ENCODE assay signal across 8 cellular contexts in genomic region chr9:26613851-26614350, GRCh38.
DNase-seq lines count a peak whose midpoint lies in the region; ATAC-seq and TF ChIP-seq lines count a peak whose summit lies in the region.
"Not testable (repeated sequence)": the region's sequence is repeated elsewhere in the genome, so short reads cannot be mapped to it uniquely, and the experiment has no call there.

No MANE protein-coding gene starts in this region.

- ATAC-seq in Panc1, result not testable (repeated sequence)

- H4K20me1 ChIP-seq in Loucy (ENCODE audit: insufficient read depth, low read length, poor library complexity, severe bottlenecking); smooth muscle cell (ENCODE audit: low read depth): not testable (repeated sequence)

- H3K4me3 ChIP-seq in A673 (ENCODE audit: low read depth, low read length, poor library complexity, severe bottlenecking); Loucy (ENCODE audit: low read length, poor library complexity, severe bottlenecking); Panc1 (ENCODE audit: low read depth in 2 of 2, low read length in 2 of 2); adipocyte (ENCODE audit: low read length); epithelial cell of esophagus (ENCODE audit: low read length); smooth muscle cell: not testable (repeated sequence)

- CTCF ChIA-PET in A673 (lab: Charles Lee); Panc1 (lab: Charles Lee): not testable (repeated sequence)

- not testable (repeated sequence) for H3F3A ChIP-seq in Loucy (ENCODE audit: low read depth); smooth muscle cell (ENCODE audit: low read depth)

- not testable (repeated sequence) for H3K27me3 ChIP-seq in A673 (replicated peaks; ENCODE audit: insufficient read depth, low read depth, low read length, poor library complexity); Loucy (ENCODE audit: insufficient read depth, low read length, poor library complexity, severe bottlenecking); Panc1 (ENCODE audit: control insufficient read depth, insufficient read depth, low read length); adipocyte (replicated peaks; ENCODE audit: control insufficient read depth, insufficient read depth, low read length); smooth muscle cell (ENCODE audit: low read depth)

- H3K27ac ChIP-seq in A673 (ENCODE audit: low read depth, low read length, poor library complexity, severe bottlenecking); Panc1 (ENCODE audit: low read length); smooth muscle cell (ENCODE audit: low read depth): not testable (repeated sequence)

- H3K9me3 ChIP-seq in A673 (ENCODE audit: low read depth, low read length, poor library complexity, severe bottlenecking); Loucy (ENCODE audit: insufficient read depth, low read depth, low read length); Panc1 (ENCODE audit: control insufficient read depth, insufficient read depth, low read depth, low read length); adipocyte (ENCODE audit: control insufficient read depth, low read length); smooth muscle cell (replicated peaks; ENCODE audit: low read depth): not testable (repeated sequence)

- intact Hi-C loops in A673 (cut with micrococcal nuclease; ENCODE audit: unreplicated experiment), result loop anchor here (5.0 kb wide), 1 partner anchor 652 kb away; no protein-coding TSS in a partner anchor
- intact Hi-C loops in Panc1 (cut with micrococcal nuclease; ENCODE audit: unreplicated experiment), result not testable (repeated sequence)

- WGBS in smooth muscle cell (ENCODE audit: low lambda C conversion rate), result 41% methylated on average over 12 of the region's 12 CpGs

- not testable (repeated sequence) for H3K4me1 ChIP-seq in A673 (ENCODE audit: insufficient read depth, low read length, poor library complexity, severe bottlenecking); Loucy (ENCODE audit: insufficient read depth, low read length, poor library complexity, severe bottlenecking); Panc1 (ENCODE audit: control insufficient read depth, insufficient read depth, low read length); adipocyte (ENCODE audit: control insufficient read depth, insufficient read depth, low read length); smooth muscle cell (ENCODE audit: low read depth)

- POLR2A ChIA-PET in A673 (lab: Charles Lee; ENCODE audit: low non-redundant PET); Panc1 (lab: Charles Lee): not testable (repeated sequence)

- in situ Hi-C loops in Panc1 (cut with HindIII; ENCODE audit: low pct_unique_long_range_greater_than_20kb, low sequenced_read_pairs), result not testable (repeated sequence)

- not testable (repeated sequence) for H3K9ac ChIP-seq in Loucy (ENCODE audit: low read depth, low read length, poor library complexity, severe bottlenecking); adipocyte (ENCODE audit: low read length); smooth muscle cell (ENCODE audit: low read depth)

- H2AFZ ChIP-seq in Loucy (ENCODE audit: low read length) (peak overlapping the region; percentile 27; the same call in 1 of the 2 replicates), smooth muscle cell (ENCODE audit: low read depth) (peak overlapping the region; percentile 80)

- H3K9me2 ChIP-seq in Loucy (replicated peaks; ENCODE audit: low read depth, low read length), result not testable (repeated sequence)

- not testable (repeated sequence) for H3K79me2 ChIP-seq in Loucy (ENCODE audit: insufficient read depth, low read length); smooth muscle cell (ENCODE audit: low read depth)

- not testable (repeated sequence) for H3K4me2 ChIP-seq in Loucy (ENCODE audit: low read depth, low read length, poor library complexity, severe bottlenecking)
- H3K4me2 ChIP-seq in smooth muscle cell, result peak overlapping the region; percentile 79

- BruUV-seq in A673 (replicated peaks; lab: Mats Ljungman, UMichigan); Panc1 (replicated peaks; lab: Mats Ljungman, UMichigan): not testable (repeated sequence)

- TF ChIP-seq CTCF in A673 (conservative IDR thresholded peaks at IDR 0.05; ENCODE audit: low read depth, low read length) (peak; percentile 39; the same call in 1 of the 2 replicates), GM12874 (IDR thresholded peaks at IDR 0.05; ENCODE audit: insufficient read depth, low read depth, low read length) (peak; percentile 32; the same call in 1 of the 2 replicates), Loucy (conservative IDR thresholded peaks at IDR 0.05; ENCODE audit: low read length) (peak; percentile 34), Panc1 (IDR thresholded peaks at IDR 0.05) (peak; percentile 65), epithelial cell of esophagus (IDR thresholded peaks at IDR 0.05; ENCODE audit: insufficient read depth, low read depth, low read length, missing control alignments) (peak; percentile 20)
- TF ChIP-seq CTCF in smooth muscle cell (IDR thresholded peaks at IDR 0.05; ENCODE audit: borderline replicate concordance, insufficient read depth, poor library complexity, severe bottlenecking), result not testable (repeated sequence)

- DNase-seq in A673 (ENCODE audit: low spot score); Panc1 (ENCODE audit: low read depth, low spot score); epithelial cell of esophagus (ENCODE audit: low read depth); smooth muscle cell (lab: John Stamatoyannopoulos, UW; ENCODE audit: unreplicated experiment): not testable (repeated sequence)
- DNase-seq in adipocyte (ENCODE audit: low read depth), result peak; percentile 17
- peak; percentile 58 for DNase-seq in islet precursor cell

- not testable (repeated sequence) for H3K36me3 ChIP-seq in A673 (ENCODE audit: insufficient read depth, low read length, poor library complexity, severe bottlenecking); Loucy (ENCODE audit: insufficient read depth, low read length); Panc1 (ENCODE audit: control insufficient read depth, insufficient read depth, low read length); adipocyte (ENCODE audit: control insufficient read depth, insufficient read depth, low read length, severe bottlenecking); smooth muscle cell (ENCODE audit: low read depth)
